1 cellular context compared by ENCODE assay signal in the genomic region with DNA sequence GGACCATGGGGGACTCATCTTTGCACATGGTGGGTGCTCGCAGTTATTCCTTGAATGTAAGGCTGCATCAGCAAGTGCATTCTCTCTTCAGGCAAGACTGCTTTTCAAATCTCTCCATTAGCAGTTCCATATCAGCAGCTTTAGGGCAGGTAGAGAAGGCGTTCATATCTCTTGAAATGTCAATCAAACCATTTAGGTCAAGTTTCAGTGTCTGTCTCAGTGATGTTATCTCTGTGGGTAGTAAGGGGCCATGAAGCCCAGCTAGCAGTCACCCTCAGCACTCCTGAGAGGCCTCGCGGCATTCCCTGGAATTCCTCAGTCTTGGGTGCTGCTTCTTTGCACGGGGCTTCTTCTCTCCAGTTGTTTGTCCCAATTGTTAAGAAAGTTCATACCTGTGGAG.
TF ChIP-seq lines count a peak whose summit lies in the region.

No MANE protein-coding gene starts in this region.

TF ChIP-seq in K562, 482 proteins besides CTCF, POLR2A, EP300 and RAD21:
- peak; percentile 14; the same call in 1 of the 2 replicates for TF ChIP-seq CTBP1 (IDR thresholded peaks at IDR 0.05; ENCODE audit: borderline replicate concordance)
- no peak for TF ChIP-seq STAG1 (CRISPR knock-in tag; IDR thresholded peaks at IDR 0.05; ENCODE audit: borderline replicate concordance)
- TF ChIP-seq NFYB (IDR thresholded peaks at IDR 0.05; ENCODE audit: extremely low read depth, insufficient read length), result no peak
- no peak for TF ChIP-seq SRSF7 (optimal IDR thresholded peaks at IDR 0.05; ENCODE audit: low read depth, low read length)
- TF ChIP-seq, protein P1, sequence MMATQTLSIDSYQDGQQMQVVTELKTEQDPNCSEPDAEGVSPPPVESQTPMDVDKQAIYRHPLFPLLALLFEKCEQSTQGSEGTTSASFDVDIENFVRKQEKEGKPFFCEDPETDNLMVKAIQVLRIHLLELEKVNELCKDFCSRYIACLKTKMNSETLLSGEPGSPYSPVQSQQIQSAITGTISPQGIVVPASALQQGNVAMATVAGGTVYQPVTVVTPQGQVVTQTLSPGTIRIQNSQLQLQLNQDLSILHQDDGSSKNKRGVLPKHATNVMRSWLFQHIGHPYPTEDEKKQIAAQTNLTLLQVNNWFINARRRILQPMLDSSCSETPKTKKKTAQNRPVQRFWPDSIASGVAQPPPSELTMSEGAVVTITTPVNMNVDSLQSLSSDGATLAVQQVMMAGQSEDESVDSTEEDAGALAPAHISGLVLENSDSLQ (IDR thresholded peaks at IDR 0.05), result peak; percentile 73
- TF ChIP-seq MEIS2 (IDR thresholded peaks at IDR 0.05; ENCODE audit: partially characterized antibody), result peak; percentile 68
- TF ChIP-seq, protein P2, sequence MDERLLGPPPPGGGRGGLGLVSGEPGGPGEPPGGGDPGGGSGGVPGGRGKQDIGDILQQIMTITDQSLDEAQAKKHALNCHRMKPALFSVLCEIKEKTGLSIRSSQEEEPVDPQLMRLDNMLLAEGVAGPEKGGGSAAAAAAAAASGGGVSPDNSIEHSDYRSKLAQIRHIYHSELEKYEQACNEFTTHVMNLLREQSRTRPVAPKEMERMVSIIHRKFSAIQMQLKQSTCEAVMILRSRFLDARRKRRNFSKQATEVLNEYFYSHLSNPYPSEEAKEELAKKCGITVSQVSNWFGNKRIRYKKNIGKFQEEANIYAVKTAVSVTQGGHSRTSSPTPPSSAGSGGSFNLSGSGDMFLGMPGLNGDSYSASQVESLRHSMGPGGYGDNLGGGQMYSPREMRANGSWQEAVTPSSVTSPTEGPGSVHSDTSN (CRISPR knock-in tag; IDR thresholded peaks at IDR 0.05; ENCODE audit: low read depth), result no peak
- TF ChIP-seq, protein P2 (tag; conservative IDR thresholded peaks at IDR 0.05; ENCODE audit: low read depth), result peak; percentile 40; the same call in 1 of the 2 replicates
- TF ChIP-seq CBFA2T3 (IDR thresholded peaks at IDR 0.05), result no peak
- no peak for TF ChIP-seq CBX5 (IDR thresholded peaks at IDR 0.05; ENCODE audit: borderline replicate concordance, low read depth)
- no peak for TF ChIP-seq RBM39 (optimal IDR thresholded peaks at IDR 0.05; ENCODE audit: low read depth, low read length)
- TF ChIP-seq FOS (IDR thresholded peaks at IDR 0.05; ENCODE audit: extremely low read depth, insufficient read length), result no peak
